9 cellular contexts compared by ENCODE assay signal in the genomic region with DNA sequence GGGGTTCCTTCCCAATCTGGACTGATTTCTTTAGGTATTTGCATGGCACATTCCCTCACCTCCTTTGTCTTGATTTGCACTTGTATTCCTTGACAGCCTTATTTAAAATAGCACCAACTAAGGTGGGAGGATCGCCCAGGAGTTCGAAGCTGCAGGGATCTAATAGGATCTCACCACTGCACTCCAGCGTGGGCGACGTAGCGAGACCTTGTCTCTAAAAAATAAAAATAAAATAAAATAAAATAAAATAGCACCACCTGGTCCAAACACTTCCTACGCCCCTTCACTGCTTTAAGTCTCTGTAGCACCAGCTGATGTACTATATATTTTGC. TPM values are rescaled to one million over a fixed set of nuclear protein-coding genes. Genes with fewer than 3 reads are reported as not detected.
DNase-seq lines count a peak whose midpoint lies in the region; ATAC-seq and TF ChIP-seq lines count a peak whose summit lies in the region.
"Had no signal": no experiment of that assay in that cellular context is flagged by ENCODE, and none has a peak within 500 bp of the region (broad histone marks: within the 10 kb centered on the region; RNA-seq: fewer than 3 reads in every experiment).

No MANE protein-coding gene starts in this region.

- intact Hi-C loops in transverse colon (cut with DNase I; ENCODE audit: low total_unique reads), result no loop called here

- H3K4me3 ChIP-seq in brain microvascular endothelial cell (ENCODE audit: low read depth, low read length) (peak overlapping the region; percentile 74), mesenchymal stem cell (ENCODE audit: insufficient read depth in 1 of 2, low read depth in 1 of 2, low read length in 2 of 2) (peak overlapping the region; percentile 57 to 96), transverse colon (peak overlapping the region in 3 of 4 donors; percentile 55 to 92 (median 61))

- H3K27ac ChIP-seq in brain microvascular endothelial cell (no peak overlapping the region), mesenchymal stem cell (ENCODE audit: low read length, poor library complexity, severe bottlenecking) (no peak overlapping the region), transverse colon (peak overlapping the region; percentile 92 to 98 (median 97))

- peaks cover 19% of the 10 kb centered on the region for H3K27me3 Mint-ChIP-seq in activated naive CD4-positive, alpha-beta T cell treated with anti-CD3 and anti-CD28 coated beads, Interleukin-2, amount 10 ng/mL, durations not matched to agents 7 days and 5 days

- H2BK15ac ChIP-seq in mesenchymal stem cell (ENCODE audit: low read depth, poor library complexity, severe bottlenecking), result no peak overlapping the region

- no peak for DNase-seq in activated naive CD4-positive, alpha-beta T cell treated with anti-CD3 and anti-CD28 coated beads, Interleukin-2, amount 10 ng/mL, durations not matched to agents 7 days and 5 days
- DNase-seq in activated naive CD4-positive, alpha-beta T cell (lab: John Stamatoyannopoulos, UW), result no peak
- DNase-seq in brain microvascular endothelial cell (no peak), mesenchymal stem cell (no peak), transverse colon (no peak), NCI-H526 (lab: John Stamatoyannopoulos, UW) (no peak)

- no peak for TF ChIP-seq CTCF in brain microvascular endothelial cell (IDR thresholded peaks at IDR 0.05; ENCODE audit: low read depth, low read length, missing control alignments)
- peak in 1 of 5 experiments; percentile 20 for TF ChIP-seq CTCF in transverse colon (IDR thresholded peaks at IDR 0.05)

- H2AFZ ChIP-seq in mesenchymal stem cell (ENCODE audit: low read depth, low read length), result no peak overlapping the region

- H2BK120ac ChIP-seq in mesenchymal stem cell (ENCODE audit: low read depth, low read length), result no peak overlapping the region

- peaks cover 8% of the 10 kb centered on the region for H3K79me1 ChIP-seq in mesenchymal stem cell (replicated peaks; ENCODE audit: low read length, poor library complexity, severe bottlenecking)

- H2AK5ac ChIP-seq in mesenchymal stem cell (ENCODE audit: low read length, severe bottlenecking), result no peak overlapping the region

- no peak overlapping the region for H3K18ac ChIP-seq in mesenchymal stem cell (ENCODE audit: low read depth in 1 of 2, low read length in 2 of 2)

- no peak for TF ChIP-seq POLR2A in transverse colon (IDR thresholded peaks at IDR 0.05)

- H4K91ac ChIP-seq in mesenchymal stem cell (ENCODE audit: low read length), result no peak overlapping the region

- peaks cover 8% of the 10 kb centered on the region for H3K4me1 ChIP-seq in mesenchymal stem cell (ENCODE audit: control insufficient read depth, insufficient read depth, low read depth, low read length)
- H3K4me1 ChIP-seq in transverse colon, result peaks cover 0 to 23% (median 16%) of the 10 kb centered on the region in 4 donors

- no peaks in the 10 kb centered on the region for H3K27me3 ChIP-seq in brain microvascular endothelial cell (replicated peaks)
- H3K27me3 ChIP-seq in mesenchymal stem cell (ENCODE audit: control insufficient read depth in 1 of 2, insufficient read depth in 1 of 2, low read length in 2 of 2), result no peaks in the 10 kb centered on the region
- no peaks in the 10 kb centered on the region for H3K27me3 ChIP-seq in transverse colon

- H3K9me3 Mint-ChIP-seq in activated naive CD4-positive, alpha-beta T cell treated with anti-CD3 and anti-CD28 coated beads, Interleukin-2, amount 10 ng/mL, durations not matched to agents 7 days and 5 days, result no peaks in the 10 kb centered on the region

- no peak overlapping the region for H2BK12ac ChIP-seq in mesenchymal stem cell (ENCODE audit: low read length in 2 of 2)

- in situ Hi-C loops in brain microvascular endothelial cell (cut with HindIII; ENCODE audit: low pct_ligation_motif_present, low sequenced_read_pairs), result no loop called here
- in situ Hi-C loops in transverse colon (cut with MboI; ENCODE audit: low pct_ligation_motif_present in 1 of 4, low pct_unique_long_range_greater_than_20kb in 1 of 4, low sequenced_read_pairs in 3 of 4), result no loop called here

- H2BK5ac ChIP-seq in mesenchymal stem cell (ENCODE audit: low read depth, low read length, poor library complexity, severe bottlenecking), result no peak overlapping the region

- H3K14ac ChIP-seq in mesenchymal stem cell (ENCODE audit: low read length in 2 of 2), result no peak overlapping the region

- peak overlapping the region; percentile 90 for H3K27ac Mint-ChIP-seq in activated naive CD4-positive, alpha-beta T cell treated with anti-CD3 and anti-CD28 coated beads, Interleukin-2, amount 10 ng/mL, durations not matched to agents 7 days and 5 days

- H3K4me2 ChIP-seq in mesenchymal stem cell (ENCODE audit: low read length, poor library complexity, severe bottlenecking), result peak overlapping the region; percentile 85

- no peaks in the 10 kb centered on the region for H3K36me3 Mint-ChIP-seq in activated naive CD4-positive, alpha-beta T cell treated with anti-CD3 and anti-CD28 coated beads, Interleukin-2, amount 10 ng/mL, durations not matched to agents 7 days and 5 days

- H3K4ac ChIP-seq in mesenchymal stem cell (ENCODE audit: low read depth in 1 of 2, low read length in 2 of 2), result peak overlapping the region in 1 of 2 experiments; percentile 11

- peaks cover 31% of the 10 kb centered on the region for H3K4me1 Mint-ChIP-seq in activated naive CD4-positive, alpha-beta T cell treated with anti-CD3 and anti-CD28 coated beads, Interleukin-2, amount 10 ng/mL, durations not matched to agents 7 days and 5 days

- H3K9ac ChIP-seq in mesenchymal stem cell (ENCODE audit: low read length), result peak overlapping the region; percentile 88

- TF ChIP-seq EP300 in transverse colon (IDR thresholded peaks at IDR 0.05; ENCODE audit: low read depth), result no peak

- no peak for ATAC-seq in HG02642 (IDR thresholded peaks at IDR 0.05; ENCODE audit: poor library complexity, unreplicated experiment)
- no peak for ATAC-seq in esophagus mucosa

- peak overlapping the region; percentile 88 for H3K4me3 Mint-ChIP-seq in activated naive CD4-positive, alpha-beta T cell treated with anti-CD3 and anti-CD28 coated beads, Interleukin-2, amount 10 ng/mL, durations not matched to agents 7 days and 5 days

- no peak overlapping the region for H4K8ac ChIP-seq in mesenchymal stem cell (ENCODE audit: low read length)

- 38% methylated on average over 3 of the region's 7 CpGs for WGBS in mesenchymal stem cell
- WGBS in transverse colon (ENCODE audit: low coverage in 1 of 2), 2 donors, result 65% methylated on average over 7 of the region's 7 CpGs; no CpG with 5 or more reads in 1 of the 2 donors

- no peak overlapping the region for H3K23ac ChIP-seq in mesenchymal stem cell (ENCODE audit: low read length in 2 of 2)

- no peaks in the 10 kb centered on the region for H3K36me3 ChIP-seq in brain microvascular endothelial cell (replicated peaks)
- H3K36me3 ChIP-seq in mesenchymal stem cell (ENCODE audit: control insufficient read depth in 1 of 2, insufficient read depth in 2 of 2, low read depth in 1 of 2, low read length in 2 of 2), result peaks cover 0 to 17% of the 10 kb centered on the region in 2 experiments
- no peaks in the 10 kb centered on the region for H3K36me3 ChIP-seq in transverse colon

- CTCF ChIA-PET in activated naive CD4-positive, alpha-beta T cell treated with anti-CD3 and anti-CD28 coated beads, Interleukin-2, amount 10 ng/mL, durations not matched to agents 7 days and 5 days (lab: Charles Lee), result interaction anchor here (0.9 to 3.1 kb wide), 5 partner anchors 9 to 97 kb away, joined by 3 to 28 read pairs (median 4); a partner anchor contains a TSS

- no peaks in the 10 kb centered on the region for H3K9me3 ChIP-seq in mesenchymal stem cell (ENCODE audit: control insufficient read depth, low read length)
- no peaks in the 10 kb centered on the region for H3K9me3 ChIP-seq in transverse colon

RNA-seq across cellular contexts. Expression of a gene that starts 0.8 kb away (rescaled TPM):
- 15.5 TPM for polyA plus RNA-seq in mesenchymal stem cell (2013, experiment 1 of 2)
- polyA plus RNA-seq in mesenchymal stem cell (2013, experiment 2 of 2), result 15.6 TPM
- total RNA-seq in transverse colon, result 10 to 100 TPM in 3 of 4 donors, 1 to 10 TPM in 1; 6.0 to 27.4 (median 13.2) TPM
- total RNA-seq in esophagus mucosa, result 1.2 TPM

RNA-seq across cellular contexts. Expression of a gene that starts 19.6 kb away (rescaled TPM):
- polyA plus RNA-seq in mesenchymal stem cell (2013, experiment 1 of 2), result 0.61 TPM
- 0.52 TPM for polyA plus RNA-seq in mesenchymal stem cell (2013, experiment 2 of 2)
- total RNA-seq in transverse colon (10 to 100 TPM in 1 of 4 donors, 1 to 10 TPM in 3; 1.9 to 20.0 (median 3.1) TPM), esophagus mucosa (1.5 TPM)
- total RNA-seq: HT1080 had no signal

RNA-seq across cellular contexts. Expression of a gene that starts 35.7 kb away (rescaled TPM):
- 908 TPM for polyA plus RNA-seq in mesenchymal stem cell (2013, experiment 1 of 2)
- polyA plus RNA-seq in mesenchymal stem cell (2013, experiment 2 of 2), result 993 TPM
- 100 to 1,000 TPM; 123 to 210 (median 139) TPM for total RNA-seq in transverse colon
- total RNA-seq in esophagus mucosa, result 956 TPM

Comparison
In these comparisons a context has a peak if more than half of its experiments do, and no peak if none do; other contexts are left out.
1. H3K27ac ChIP-seq: peak in transverse colon (4 of 4); none in brain microvascular endothelial cell (single experiment) and mesenchymal stem cell (single experiment).
2. Peak in every context shown above with its lines, with median percentiles within 50 percentile points of each other: H3K4me3 ChIP-seq.